ENCODE assay signal across 13 cellular contexts in genomic region chr12:22640851-22641250, GRCh38.
"Had no signal": no experiment of that assay in that cellular context is flagged by ENCODE, and none has a peak within 500 bp of the region (broad histone marks: within the 10 kb centered on the region; RNA-seq: fewer than 3 reads in every experiment).

No MANE protein-coding gene starts in this region.

- H3K4me1 ChIP-seq: testis had no signal

- H3K4me3 Mint-ChIP-seq: activated CD4-positive, alpha-beta memory T cell treated with anti-CD3 and anti-CD28 coated beads, Interleukin-2, amount 10 ng/mL, durations not matched to agents 7 days and 5 days; activated naive CD4-positive, alpha-beta T cell treated with anti-CD3 and anti-CD28 coated beads, Interleukin-2, amount 10 ng/mL, durations not matched to agents 7 days and 5 days; activated T-cell treated with anti-CD3 and anti-CD28 coated beads, Interleukin-2, amount 50 U/mL, for 24 hours; stimulated activated naive CD8-positive, alpha-beta T cell treated with anti-CD3 and anti-CD28 coated beads, Interleukin-15, amount 100 ng/mL, for 72 hours had no signal

- DNase-seq: activated CD4-positive, alpha-beta memory T cell treated with anti-CD3 and anti-CD28 coated beads, Interleukin-2, amount 10 ng/mL, durations not matched to agents 7 days and 5 days; activated naive CD4-positive, alpha-beta T cell treated with anti-CD3 and anti-CD28 coated beads, Interleukin-2, amount 10 ng/mL, durations not matched to agents 7 days and 5 days; activated T-cell treated with anti-CD3 and anti-CD28 coated beads, Interleukin-2, amount 50 U/mL, for 24 hours; adrenal gland; left colon; sigmoid colon; spleen; stimulated activated CD4-positive, alpha-beta T cell treated with anti-CD3 and anti-CD28 coated beads, Interleukin-1b, Interleukin-23, amount 100 ng/mL, for 48 hours; stimulated activated naive CD8-positive, alpha-beta T cell treated with anti-CD3 and anti-CD28 coated beads, Interleukin-15, amount 100 ng/mL, for 72 hours; testis; upper lobe of left lung had no signal

- H3K27ac ChIP-seq: adrenal gland, cardiac muscle cell, sigmoid colon, spleen, testis, upper lobe of left lung, VCaP had no signal

- H3K9me3 Mint-ChIP-seq: activated CD4-positive, alpha-beta memory T cell treated with anti-CD3 and anti-CD28 coated beads, Interleukin-2, amount 10 ng/mL, durations not matched to agents 7 days and 5 days; activated naive CD4-positive, alpha-beta T cell treated with anti-CD3 and anti-CD28 coated beads, Interleukin-2, amount 10 ng/mL, durations not matched to agents 7 days and 5 days; activated T-cell treated with anti-CD3 and anti-CD28 coated beads, Interleukin-2, amount 50 U/mL, for 24 hours; stimulated activated naive CD8-positive, alpha-beta T cell treated with anti-CD3 and anti-CD28 coated beads, Interleukin-15, amount 100 ng/mL, for 72 hours had no signal

- H3K4me3 ChIP-seq: adrenal gland, cardiac muscle cell, sigmoid colon, spleen, testis, upper lobe of left lung had no signal

- ATAC-seq: left colon; stimulated activated naive CD8-positive, alpha-beta T cell treated with anti-CD3 and anti-CD28 coated beads, Interleukin-15, amount 100 ng/mL, for 72 hours had no signal

- H3K9me3 ChIP-seq: adrenal gland, sigmoid colon, spleen, testis, upper lobe of left lung had no signal

- H3K36me3 ChIP-seq: adrenal gland, sigmoid colon had no signal

- H3K27ac Mint-ChIP-seq: activated CD4-positive, alpha-beta memory T cell treated with anti-CD3 and anti-CD28 coated beads, Interleukin-2, amount 10 ng/mL, durations not matched to agents 7 days and 5 days; activated naive CD4-positive, alpha-beta T cell treated with anti-CD3 and anti-CD28 coated beads, Interleukin-2, amount 10 ng/mL, durations not matched to agents 7 days and 5 days; activated T-cell treated with anti-CD3 and anti-CD28 coated beads, Interleukin-2, amount 50 U/mL, for 24 hours; stimulated activated naive CD8-positive, alpha-beta T cell treated with anti-CD3 and anti-CD28 coated beads, Interleukin-15, amount 100 ng/mL, for 72 hours had no signal

- H3K27me3 ChIP-seq: adrenal gland, cardiac muscle cell, sigmoid colon, spleen, testis, upper lobe of left lung had no signal

- H3K27me3 Mint-ChIP-seq: activated CD4-positive, alpha-beta memory T cell treated with anti-CD3 and anti-CD28 coated beads, Interleukin-2, amount 10 ng/mL, durations not matched to agents 7 days and 5 days; activated naive CD4-positive, alpha-beta T cell treated with anti-CD3 and anti-CD28 coated beads, Interleukin-2, amount 10 ng/mL, durations not matched to agents 7 days and 5 days; activated T-cell treated with anti-CD3 and anti-CD28 coated beads, Interleukin-2, amount 50 U/mL, for 24 hours; stimulated activated naive CD8-positive, alpha-beta T cell treated with anti-CD3 and anti-CD28 coated beads, Interleukin-15, amount 100 ng/mL, for 72 hours had no signal
